ENCODE assay signal across 8 cellular contexts in genomic region chr16:86575754-86576557, GRCh38. TPM values are rescaled to one million over a fixed set of nuclear protein-coding genes. Genes with fewer than 3 reads are reported as not detected.
DNase-seq lines count a peak whose midpoint lies in the region; ATAC-seq and TF ChIP-seq lines count a peak whose summit lies in the region.

No MANE protein-coding gene starts in this region.

- in situ Hi-C loops in brain microvascular endothelial cell (cut with HindIII; ENCODE audit: low pct_ligation_motif_present, low sequenced_read_pairs) = loop anchor here (25.0 kb wide), 1 partner anchor 186 kb away; no protein-coding TSS in a partner anchor

- H3K4me3 ChIP-seq in RWPE2 (ENCODE audit: severe bottlenecking) (peak overlapping the region; percentile 76), brain microvascular endothelial cell (ENCODE audit: low read depth, low read length) (peak overlapping the region; percentile 76), iPS-20b (ENCODE audit: low read length) (peak overlapping the region; percentile 58), skeletal muscle satellite cell (ENCODE audit: low read length) (peak overlapping the region; percentile 79)

- H3K9ac ChIP-seq in iPS-20b (ENCODE audit: low read depth, low read length) (no peak overlapping the region; the same call in 1 of the 2 replicates), skeletal muscle satellite cell (ENCODE audit: low read depth, low read length) (peak overlapping the region; percentile 98)

- peak; percentile 92 for DNase-seq in AG08395 (ENCODE audit: low spot score)
- DNase-seq in GOT3 (lab: John Stamatoyannopoulos, UW) = peak; percentile 56
- DNase-seq in RWPE2 (ENCODE audit: low spot score) = peak; percentile 97
- peak; percentile 94 for DNase-seq in brain microvascular endothelial cell
- no peak for DNase-seq in globus pallidus (ENCODE audit: low spot score)

- no peaks in the 10 kb centered on the region for H3K36me3 ChIP-seq in RWPE2 (ENCODE audit: low read depth)
- peaks cover 36% of the 10 kb centered on the region for H3K36me3 ChIP-seq in brain microvascular endothelial cell (replicated peaks)
- H3K36me3 ChIP-seq in iPS-20b (ENCODE audit: insufficient read depth, low read depth, low read length) = no peaks in the 10 kb centered on the region
- H3K36me3 ChIP-seq in skeletal muscle satellite cell (ENCODE audit: insufficient read depth, low read length) = peaks cover 49% of the 10 kb centered on the region

- H3K4me1 ChIP-seq in RWPE2 (ENCODE audit: insufficient read depth, poor library complexity, severe bottlenecking) (peaks cover 16% of the 10 kb centered on the region), iPS-20b (ENCODE audit: insufficient read depth, low read length) (peaks cover 34% of the 10 kb centered on the region), skeletal muscle satellite cell (ENCODE audit: control insufficient read depth, insufficient read depth, low read length) (peaks cover 92% of the 10 kb centered on the region)

- peak overlapping the region; percentile 90 for H3K4me2 ChIP-seq in skeletal muscle satellite cell (ENCODE audit: low read length)

- H3K27me3 ChIP-seq in RWPE2 (ENCODE audit: insufficient read depth, poor library complexity, severe bottlenecking) = no peaks in the 10 kb centered on the region
- H3K27me3 ChIP-seq in brain microvascular endothelial cell (replicated peaks) = no peaks in the 10 kb centered on the region
- H3K27me3 ChIP-seq in iPS-20b (ENCODE audit: insufficient read depth, low read length) = peaks cover 100% of the 10 kb centered on the region
- H3K27me3 ChIP-seq in skeletal muscle satellite cell (ENCODE audit: control insufficient read depth, insufficient read depth, low read length) = no peaks in the 10 kb centered on the region

- ATAC-seq in RWPE2 (ENCODE audit: low read depth) = peak; percentile 83
- no peak for ATAC-seq in GM21737 (IDR thresholded peaks at IDR 0.05; ENCODE audit: unreplicated experiment)

- H3K9me3 ChIP-seq in RWPE2 (ENCODE audit: severe bottlenecking) (no peaks in the 10 kb centered on the region), iPS-20b (ENCODE audit: insufficient read depth, low read depth, low read length) (no peaks in the 10 kb centered on the region; the same call in 1 of the 2 replicates), skeletal muscle satellite cell (replicated peaks; ENCODE audit: low read length) (no peaks in the 10 kb centered on the region)

- H3K27ac ChIP-seq in RWPE2 (ENCODE audit: poor library complexity, severe bottlenecking) = peak overlapping the region; percentile 83
- H3K27ac ChIP-seq in brain microvascular endothelial cell = peak overlapping the region; percentile 95
- H3K27ac ChIP-seq in iPS-20b (ENCODE audit: low read length) = no peak overlapping the region

- peak; percentile 91 for TF ChIP-seq CTCF in RWPE2 (IDR thresholded peaks at IDR 0.05; ENCODE audit: poor library complexity, severe bottlenecking)
- TF ChIP-seq CTCF in brain microvascular endothelial cell (IDR thresholded peaks at IDR 0.05; ENCODE audit: low read depth, low read length, missing control alignments) = peak; percentile 87

RNA-seq across cellular contexts. Expression of gene FOXL1, which starts 2.4 kb away (rescaled TPM):
- 23.1 and 24.9 TPM in 2 replicates for total RNA-seq in skeletal muscle satellite cell (2012; rRNA removed)

RNA-seq across cellular contexts. Expression of gene FOXC2, which starts 9.3 kb away (rescaled TPM):
- total RNA-seq in skeletal muscle satellite cell (2012; rRNA removed) = 3.0 and 3.5 TPM in 2 replicates

RNA-seq across cellular contexts. Expression of gene MTHFSD, which starts 20.9 kb away (rescaled TPM):
- 11.9 and 13.3 TPM in 2 replicates for total RNA-seq in skeletal muscle satellite cell (2012; rRNA removed)
